9 cellular contexts compared by ENCODE assay signal in genomic region chr2:168466834-168467565, GRCh38. TPM values are rescaled to one million over a fixed set of nuclear protein-coding genes. Genes with fewer than 3 reads are reported as not detected.
DNase-seq lines count a peak whose midpoint lies in the region; ATAC-seq and TF ChIP-seq lines count a peak whose summit lies in the region.
"Had no signal": no experiment of that assay in that cellular context is flagged by ENCODE, and none has a peak within 500 bp of the region (broad histone marks: within the 10 kb centered on the region; RNA-seq: fewer than 3 reads in every experiment).

No MANE protein-coding gene starts in this region.

- no peak overlapping the region for H3K27ac ChIP-seq in OCI-LY3 (ENCODE audit: low read length)

- H3K4me1 Mint-ChIP-seq in glutamatergic neuron (ENCODE audit: low read depth, unreplicated experiment), result peaks cover 56% of the 10 kb centered on the region

- intact Hi-C loops in sciatic nerve (cut with DNase I), result no loop called here

- peaks cover 62% of the 10 kb centered on the region for H4K20me1 ChIP-seq in OCI-LY3 (ENCODE audit: insufficient read depth, low read length)

- no peak overlapping the region for H2AFZ ChIP-seq in OCI-LY3 (ENCODE audit: low read depth, low read length)

- H3K27me3 Mint-ChIP-seq in glutamatergic neuron (ENCODE audit: unreplicated experiment), result peaks cover 5% of the 10 kb centered on the region
- H3K27me3 Mint-ChIP-seq: activated CD4-positive, alpha-beta memory T cell treated with anti-CD3 and anti-CD28 coated beads, Interleukin-2, amount 10 ng/mL, durations not matched to agents 7 days and 5 days had no signal

- H3K4me3 Mint-ChIP-seq in glutamatergic neuron (ENCODE audit: unreplicated experiment), result peak overlapping the region; percentile 39
- H3K4me3 Mint-ChIP-seq: activated CD4-positive, alpha-beta memory T cell treated with anti-CD3 and anti-CD28 coated beads, Interleukin-2, amount 10 ng/mL, durations not matched to agents 7 days and 5 days had no signal

- H3K36me3 Mint-ChIP-seq in glutamatergic neuron (ENCODE audit: unreplicated experiment), result no peaks in the 10 kb centered on the region

- H3K36me3 ChIP-seq in OCI-LY3 (replicated peaks; ENCODE audit: low read depth, low read length), result no peaks in the 10 kb centered on the region

- peak; percentile 36 for ATAC-seq in sciatic nerve

- H3K79me2 ChIP-seq in OCI-LY3 (ENCODE audit: low read length), result peaks cover 64% of the 10 kb centered on the region

- 0 out of 2 replicates have a peak, but pooled peaks cover 2% of the 10 kb centered on the region for H3K27me3 ChIP-seq in OCI-LY3 (ENCODE audit: low read depth, low read length)

- TF ChIP-seq CTCF in OCI-LY3 (IDR thresholded peaks at IDR 0.05; ENCODE audit: low read depth, low read length) (no peak), glutamatergic neuron (IDR thresholded peaks at IDR 0.05; ENCODE audit: partially characterized antibody, unreplicated experiment) (no peak)

- H3K9ac ChIP-seq in OCI-LY3 (ENCODE audit: low read length), result no peak overlapping the region

- H3K4me3 ChIP-seq in OCI-LY3 (ENCODE audit: low read length), result peak overlapping the region; percentile 1; the same call in 1 of the 2 replicates

- DNase-seq in NCI-H2107 treated with DMSO at 0.1 percent for 48 hours (lab: John Stamatoyannopoulos, UW; ENCODE audit: unreplicated experiment) (peak; percentile 12), NCI-H2107 (lab: John Stamatoyannopoulos, UW) (no peak), glutamatergic neuron (no peak), sciatic nerve (ENCODE audit: low spot score) (no peak), COLO829 (ENCODE audit: low spot score) (no peak), amniotic stem cell (lab: John Stamatoyannopoulos, UW) (no peak), germinal center (ENCODE audit: low spot score) (no peak)
- DNase-seq: activated CD4-positive, alpha-beta memory T cell treated with anti-CD3 and anti-CD28 coated beads, Interleukin-2, amount 10 ng/mL, durations not matched to agents 7 days and 5 days had no signal

- peak overlapping the region; percentile 41 for H3K4me2 ChIP-seq in OCI-LY3 (ENCODE audit: low read length)

- peaks cover 52% of the 10 kb centered on the region for H3K4me1 ChIP-seq in OCI-LY3 (ENCODE audit: low read length)

- H3K27ac Mint-ChIP-seq in glutamatergic neuron (ENCODE audit: unreplicated experiment), result no peak overlapping the region
- H3K27ac Mint-ChIP-seq: activated CD4-positive, alpha-beta memory T cell treated with anti-CD3 and anti-CD28 coated beads, Interleukin-2, amount 10 ng/mL, durations not matched to agents 7 days and 5 days had no signal

- H3K9me3 Mint-ChIP-seq in glutamatergic neuron (ENCODE audit: unreplicated experiment), result peaks cover 2% of the 10 kb centered on the region
- H3K9me3 Mint-ChIP-seq: activated CD4-positive, alpha-beta memory T cell treated with anti-CD3 and anti-CD28 coated beads, Interleukin-2, amount 10 ng/mL, durations not matched to agents 7 days and 5 days had no signal

- H3K9me3 ChIP-seq in OCI-LY3 (ENCODE audit: insufficient read depth, low read length), result no peaks in the 10 kb centered on the region

RNA-seq across cellular contexts. Expression of gene CERS6, which starts 10.9 kb away (rescaled TPM):
- total RNA-seq in glutamatergic neuron (ENCODE audit: unreplicated experiment) (143 TPM), sciatic nerve (9.3 TPM)

Comparison
In these comparisons a context has a peak if more than half of its experiments do, and no peak if none do; other contexts are left out.
1. RNA of gene CERS6, which starts 10.9 kb away (total RNA-seq): 143 TPM in glutamatergic neuron (single experiment); 9.3 TPM in sciatic nerve (single experiment); every median in the first group is over 10 times any median in the second.